Comparison of ENCODE assay signal across 9 cellular contexts in the genomic region with DNA sequence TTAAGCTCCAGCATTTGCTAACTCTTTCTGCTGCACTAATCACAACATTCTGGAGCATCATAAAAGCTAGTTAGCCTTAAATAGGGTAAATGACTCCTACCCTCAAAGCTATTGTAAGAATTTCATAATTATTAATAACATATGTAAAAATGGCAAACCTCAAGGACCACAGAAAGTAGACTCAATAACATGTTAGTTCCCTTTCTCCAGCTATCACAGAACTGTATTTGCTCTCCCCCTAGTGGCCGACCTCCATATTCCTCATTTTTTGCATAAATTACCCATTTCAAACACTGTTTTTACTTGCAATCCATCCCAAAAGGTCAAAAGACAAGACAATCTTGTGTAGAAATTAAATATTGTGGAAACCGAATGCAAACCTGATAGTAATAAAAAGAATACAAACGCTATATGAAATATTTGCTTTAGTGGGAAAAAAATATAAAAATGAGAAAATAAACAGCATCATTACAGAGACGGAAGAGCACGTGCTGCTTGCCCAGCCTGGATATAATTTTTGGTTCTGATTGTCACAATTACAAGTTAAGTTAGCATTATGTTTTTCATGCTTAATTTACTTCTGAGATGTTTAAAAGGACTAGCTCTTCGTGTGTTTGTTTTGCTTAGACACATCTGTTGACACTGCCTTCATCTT.
DNase-seq lines count a peak whose midpoint lies in the region; ATAC-seq, FAIRE-seq and TF ChIP-seq lines count a peak whose summit lies in the region.
"Had no signal": no experiment of that assay in that cellular context is flagged by ENCODE, and none has a peak within 500 bp of the region (broad histone marks: within the 10 kb centered on the region; RNA-seq: fewer than 3 reads in every experiment).

No MANE protein-coding gene starts in this region.

- no peak overlapping the region for H2BK5ac ChIP-seq in H1 (ENCODE audit: low read depth, low read length)
- H2BK5ac ChIP-seq in neuronal stem cell (ENCODE audit: low read length): no peak overlapping the region

- H2AFZ ChIP-seq in OCI-LY3 (ENCODE audit: low read depth, low read length) (no peak overlapping the region), H1 (ENCODE audit: low read length) (no peak overlapping the region), neuronal stem cell (ENCODE audit: low read length) (no peak overlapping the region)

- H3K4me2 ChIP-seq in OCI-LY3 (ENCODE audit: low read length): no peak overlapping the region
- H3K4me2 ChIP-seq in H1 (ENCODE audit: insufficient read depth in 1 of 2, low read depth in 2 of 2, low read length in 2 of 2): no peak overlapping the region
- H3K4me2 ChIP-seq in neuronal stem cell (ENCODE audit: insufficient read depth, low read length, poor library complexity, severe bottlenecking): no peak overlapping the region

- H3K27ac ChIP-seq in OCI-LY3 (ENCODE audit: low read length) (no peak overlapping the region), H1 (ENCODE audit: low read depth, low read length) (no peak overlapping the region), neuronal stem cell (replicated peaks; ENCODE audit: low read length) (no peak overlapping the region), gastrocnemius medialis (no peak overlapping the region)

- 44% methylated on average over 6 of the region's 6 CpGs; no CpG with 5 or more reads in 1 of the 2 experiments for WGBS in H1 (ENCODE audit: extremely low coverage in 1 of 2, insufficient coverage in 1 of 2, insufficient read length in 1 of 2, insufficient replicate concordance in 2 of 2, low coverage in 1 of 2, low lambda C conversion rate in 2 of 2, missing lambda C conversion rate in 1 of 2), 2 experiments
- WGBS in neuronal stem cell (ENCODE audit: extremely low coverage in 2 of 2, insufficient read length in 2 of 2, insufficient replicate concordance in 1 of 2), 2 donors: no CpG with 5 or more reads among the region's 6 CpGs

- H2BK120ac ChIP-seq in H1 (replicated peaks; ENCODE audit: low read depth, low read length): no peak overlapping the region
- H2BK120ac ChIP-seq in neuronal stem cell (ENCODE audit: low read depth, low read length): no peak overlapping the region

- H3K9me3 ChIP-seq in OCI-LY3 (ENCODE audit: insufficient read depth, low read length) (no peaks in the 10 kb centered on the region), H1 (ENCODE audit: insufficient read depth in 2 of 2, low read depth in 1 of 2, low read length in 1 of 2) (no peaks in the 10 kb centered on the region), neuronal stem cell (replicated peaks in 1 of 2; ENCODE audit: control insufficient read depth in 2 of 2, insufficient read depth in 1 of 2, low read depth in 1 of 2, low read length in 2 of 2) (no peaks in the 10 kb centered on the region), gastrocnemius medialis (no peaks in the 10 kb centered on the region)

- no peak overlapping the region for H3K23ac ChIP-seq in H1 (ENCODE audit: insufficient read length)
- no peak overlapping the region for H3K23ac ChIP-seq in neuronal stem cell (ENCODE audit: low read depth, low read length, poor library complexity)

- H3K27me3 ChIP-seq in OCI-LY3 (ENCODE audit: low read depth, low read length): no peaks in the 10 kb centered on the region
- no peaks in the 10 kb centered on the region for H3K27me3 ChIP-seq in H1 (replicated peaks in 1 of 4; ENCODE audit: control insufficient read depth in 3 of 4, extremely low read depth in 1 of 4, insufficient read depth in 3 of 4, low read length in 3 of 4)
- H3K27me3 ChIP-seq in neuronal stem cell (ENCODE audit: control insufficient read depth in 3 of 3, insufficient read depth in 3 of 3, low read depth in 1 of 3, low read length in 3 of 3): no peaks in the 10 kb centered on the region
- no peaks in the 10 kb centered on the region for H3K27me3 ChIP-seq in gastrocnemius medialis

- POLR2A ChIA-PET in H1 (lab: Charles Lee; ENCODE audit: partially characterized antibody): no interaction called here

- H3K18ac ChIP-seq in H1 (ENCODE audit: extremely low read depth, low read length) (no peak overlapping the region), neuronal stem cell (ENCODE audit: low read length) (no peak overlapping the region)

- TF ChIP-seq RAD21 in H1 (IDR thresholded peaks at IDR 0.05 in 1 of 2, conservative IDR thresholded peaks at IDR 0.05 in 1 of 2; ENCODE audit: low read depth in 2 of 2, low read length in 2 of 2): peak; percentile 66 to 67

- H3K36me3 ChIP-seq in OCI-LY3 (replicated peaks; ENCODE audit: low read depth, low read length): no peaks in the 10 kb centered on the region
- no peaks in the 10 kb centered on the region for H3K36me3 ChIP-seq in H1 (ENCODE audit: control insufficient read depth in 2 of 4, insufficient read depth in 4 of 4, low read length in 3 of 4)
- H3K36me3 ChIP-seq in neuronal stem cell (replicated peaks in 1 of 2; ENCODE audit: control insufficient read depth in 2 of 2, insufficient read depth in 2 of 2, low read length in 2 of 2): no peaks in the 10 kb centered on the region
- no peaks in the 10 kb centered on the region for H3K36me3 ChIP-seq in gastrocnemius medialis

- TF ChIP-seq EP300 in H1 (IDR thresholded peaks at IDR 0.05; ENCODE audit: borderline replicate concordance in 1 of 2, low read depth in 2 of 2, low read length in 2 of 2): no peak

- in situ Hi-C loops in gastrocnemius medialis (cut with MboI; ENCODE audit: low sequenced_read_pairs in 4 of 4): no loop called here

- ATAC-seq in GM21717 (IDR thresholded peaks at IDR 0.05; ENCODE audit: unreplicated experiment) (peak; percentile 95), gastrocnemius medialis (no peak)

- FAIRE-seq in H1 (lab: Jason Lieb, UNC): peak; percentile 57
- FAIRE-seq: G401.6 had no signal

- no peak overlapping the region for H3K56ac ChIP-seq in H1 (replicated peaks; ENCODE audit: insufficient read length, low read depth, low read length)

- peak; percentile 78 for TF ChIP-seq CTCF in OCI-LY3 (IDR thresholded peaks at IDR 0.05; ENCODE audit: low read depth, low read length)
- peak in 2 of 3 experiments; percentile 30 to 77; a peak in 2 of 4 replicates for TF ChIP-seq CTCF in H1 (IDR thresholded peaks at IDR 0.05; ENCODE audit: control extremely low read depth in 1 of 3, insufficient read depth in 1 of 3, low read depth in 1 of 3, low read length in 3 of 3)
- peak in 1 of 5 experiments; percentile 16 for TF ChIP-seq CTCF in gastrocnemius medialis (IDR thresholded peaks at IDR 0.05 in 4 of 5, conservative IDR thresholded peaks at IDR 0.05 in 1 of 5)

- H3K14ac ChIP-seq in H1 (ENCODE audit: insufficient read length) (no peak overlapping the region), neuronal stem cell (ENCODE audit: low read length) (no peak overlapping the region)

- peak; percentile 17 for DNase-seq in activated CD4-positive, alpha-beta T cell treated with anti-CD3 and anti-CD28 coated beads for 48 hours
- DNase-seq in activated CD4-positive, alpha-beta T cell treated with anti-CD3 and anti-CD28 coated beads, Interleukin-2, amount 50 U/mL, for 4 hours: no peak
- DNase-seq in HS-5 (ENCODE audit: low read depth): peak; percentile 44
- no peak for DNase-seq in H1 (ENCODE audit: low read depth in 1 of 2, low spot score in 2 of 2)
- DNase-seq in neuronal stem cell (ENCODE audit: low spot score): peak; percentile 37
- DNase-seq in gastrocnemius medialis: no peak

- H2BK12ac ChIP-seq in H1 (ENCODE audit: low read depth, low read length) (no peak overlapping the region), neuronal stem cell (ENCODE audit: low read length) (no peak overlapping the region)

- TF ChIP-seq POLR2A in H1 (IDR thresholded peaks at IDR 0.05; ENCODE audit: control extremely low read depth in 1 of 2, low read depth in 2 of 2, low read length in 2 of 2): no peak
- TF ChIP-seq POLR2A in gastrocnemius medialis (IDR thresholded peaks at IDR 0.05): no peak

- intact Hi-C loops in gastrocnemius medialis (cut with DNase I; ENCODE audit: low total_unique reads): no loop called here

- H3K9ac ChIP-seq in OCI-LY3 (ENCODE audit: low read length) (no peak overlapping the region), H1 (replicated peaks in 1 of 4; ENCODE audit: extremely low read depth in 1 of 4, low read depth in 3 of 4, low read length in 3 of 4) (no peak overlapping the region), neuronal stem cell (ENCODE audit: low read depth, low read length, poor library complexity) (no peak overlapping the region)

- H4K20me1 ChIP-seq in OCI-LY3 (ENCODE audit: insufficient read depth, low read length): no peaks in the 10 kb centered on the region
- H4K20me1 ChIP-seq in H1 (replicated peaks in 1 of 2; ENCODE audit: control insufficient read depth in 1 of 2, insufficient read depth in 2 of 2, low read length in 2 of 2): no peaks in the 10 kb centered on the region

- H4K91ac ChIP-seq in H1 (replicated peaks; ENCODE audit: insufficient read length, low read length) (no peak overlapping the region), neuronal stem cell (ENCODE audit: low read depth, low read length, poor library complexity) (no peak overlapping the region)

- no peak overlapping the region for H2BK20ac ChIP-seq in H1 (ENCODE audit: low read length)

- CTCF ChIA-PET in H1 (lab: Charles Lee; ENCODE audit: partially characterized antibody): interaction anchor here (0.6 to 4.1 kb wide), 35 partner anchors 9 to 1199 kb away, joined by 3 to 37 read pairs (median 3); no protein-coding TSS in a partner anchor

- no peaks in the 10 kb centered on the region for H3K79me1 ChIP-seq in H1 (ENCODE audit: low read depth, low read length)
- H3K79me1 ChIP-seq in neuronal stem cell (ENCODE audit: low read depth, low read length): no peaks in the 10 kb centered on the region

- H4K5ac ChIP-seq in H1 (ENCODE audit: insufficient read length, low read depth, low read length): no peak overlapping the region

- H2AK5ac ChIP-seq in H1 (ENCODE audit: low read depth, low read length) (no peak overlapping the region), neuronal stem cell (ENCODE audit: low read depth, low read length) (no peak overlapping the region)

- no peak overlapping the region for H3K4ac ChIP-seq in H1 (replicated peaks; ENCODE audit: insufficient read length, low read depth, low read length)
- no peak overlapping the region for H3K4ac ChIP-seq in neuronal stem cell (ENCODE audit: low read length)

- H3K4me3 ChIP-seq in OCI-LY3 (ENCODE audit: low read length): no peak overlapping the region
- H3K4me3 ChIP-seq in H1 (ENCODE audit: extremely low read depth in 1 of 4, insufficient read depth in 2 of 4, low read depth in 3 of 4, low read length in 4 of 4): no peak overlapping the region
- no peak overlapping the region for H3K4me3 ChIP-seq in neuronal stem cell (ENCODE audit: low read length in 2 of 2)
- no peak overlapping the region for H3K4me3 ChIP-seq in gastrocnemius medialis

- no peak overlapping the region for H4K8ac ChIP-seq in H1 (ENCODE audit: extremely low read depth, insufficient read depth, low read length)
- H4K8ac ChIP-seq in neuronal stem cell (ENCODE audit: low read depth, low read length): no peak overlapping the region

- H3K79me2 ChIP-seq in OCI-LY3 (ENCODE audit: low read length) (no peaks in the 10 kb centered on the region), H1 (ENCODE audit: control insufficient read depth in 1 of 2, insufficient read depth in 2 of 2, low read length in 2 of 2) (no peaks in the 10 kb centered on the region)

- H2BK15ac ChIP-seq in H1 (ENCODE audit: low read length) (no peak overlapping the region), neuronal stem cell (ENCODE audit: low read length) (no peak overlapping the region)

- H3K4me1 ChIP-seq in OCI-LY3 (ENCODE audit: low read length) (no peaks in the 10 kb centered on the region; the same call in 1 of the 2 replicates), H1 (replicated peaks in 1 of 4; ENCODE audit: control insufficient read depth in 3 of 4, insufficient read depth in 4 of 4, low read length in 3 of 4) (no peaks in the 10 kb centered on the region), neuronal stem cell (ENCODE audit: control insufficient read depth in 2 of 2, insufficient read depth in 1 of 2, low read depth in 1 of 2, low read length in 2 of 2) (no peaks in the 10 kb centered on the region), gastrocnemius medialis (no peaks in the 10 kb centered on the region)

- no peaks in the 10 kb centered on the region for H3K23me2 ChIP-seq in H1 (ENCODE audit: low read depth, low read length)

Comparison
In these comparisons a context has a peak if more than half of its experiments do, and no peak if none do; other contexts are left out.
1. DNase-seq: peak in activated CD4-positive, alpha-beta T cell treated with anti-CD3 and anti-CD28 coated beads for 48 hours (single experiment), HS-5 (single experiment) and neuronal stem cell (single experiment); none in activated CD4-positive, alpha-beta T cell treated with anti-CD3 and anti-CD28 coated beads, Interleukin-2, amount 50 U/mL, for 4 hours (0 of 2), H1 (0 of 2) and gastrocnemius medialis (0 of 2).